8 cellular contexts compared by ENCODE assay signal in genomic region chr22:38272373-38273134, GRCh38. TPM values are rescaled to one million over a fixed set of nuclear protein-coding genes. Genes with fewer than 3 reads are reported as not detected.
DNase-seq lines count a peak whose midpoint lies in the region; ATAC-seq and TF ChIP-seq lines count a peak whose summit lies in the region.

TMEM184B (minus strand) TSS chr22:38273010; CDS start chr22:38247961, 25,049 bp downstream.

- 0 to 1% (median 0%) methylated on average over 14 to 97 of the region's 97 CpGs for WGBS in spleen, 5 donors

- TF ChIP-seq POLR2A in spleen (IDR thresholded peaks at IDR 0.05) = peak in 1 of 3 donors; percentile 57

- no peaks in the 10 kb centered on the region for H3K36me3 ChIP-seq in GM23338 (ENCODE audit: insufficient read depth)
- H3K36me3 ChIP-seq in spleen = no peaks in the 10 kb centered on the region

- no peak for TF ChIP-seq CTCF in GM23338 (conservative IDR thresholded peaks at IDR 0.05; ENCODE audit: low read depth in 2 of 2)
- TF ChIP-seq CTCF in cardiac fibroblast (IDR thresholded peaks at IDR 0.05; ENCODE audit: low read depth, low read length) = no peak
- no peak for TF ChIP-seq CTCF in spleen (IDR thresholded peaks at IDR 0.05 in 8 of 11, conservative IDR thresholded peaks at IDR 0.05 in 3 of 11)

- H3K4me2 ChIP-seq in GM23338 = peak within 1 kb of the TSS; percentile 95

- H3K4me3 ChIP-seq in GM23338 = peak within 1 kb of the TSS; percentile 75
- peak within 1 kb of the TSS; percentile 95 to 96 for H3K4me3 ChIP-seq in cardiac fibroblast (replicated peaks in 1 of 2; ENCODE audit: low read depth in 2 of 2, low read length in 2 of 2)
- H3K4me3 ChIP-seq in spleen = peak within 1 kb of the TSS; percentile 71 to 97 (median 85)

- H3K9me2 ChIP-seq in GM23338 (ENCODE audit: insufficient read depth) = no peaks in the 10 kb centered on the region

- intact Hi-C loops in spleen (cut with DNase I; ENCODE audit: low total_unique reads) = no loop called here

- H3K27ac Mint-ChIP-seq in GM23338 = peak within 1 kb of the TSS; percentile 67; the same call in 1 of the 2 replicates

- DNase-seq in EL = peak; percentile 74
- DNase-seq in GM23338 (ENCODE audit: low spot score) = peak; percentile 82
- DNase-seq in NCI-H1092 treated with DMSO at 0.1 percent for 48 hours (lab: John Stamatoyannopoulos, UW) = peak; percentile 60
- DNase-seq in activated CD4-positive, CD25-positive, alpha-beta regulatory T cell (lab: John Stamatoyannopoulos, UW) = peak; percentile 49 to 73 (median 62)
- peak; percentile 64 to 78 for DNase-seq in cardiac fibroblast (ENCODE audit: low read depth in 2 of 2)
- DNase-seq in inferior parietal cortex (ENCODE audit: extremely low spot score) = peak; percentile 74
- DNase-seq in spleen = peak; percentile 94

- H3K27me3 ChIP-seq in GM23338 (ENCODE audit: insufficient read depth) (peaks cover 9% of the 10 kb centered on the region; the same call in 1 of the 2 replicates), spleen (replicated peaks in 1 of 7) (no peaks in the 10 kb centered on the region)

- peak within 1 kb of the TSS; percentile 100 for H2AFZ ChIP-seq in GM23338

- H3F3A ChIP-seq in GM23338 (replicated peaks; ENCODE audit: low read depth) = peaks cover 15% of the 10 kb centered on the region

- no peaks in the 10 kb centered on the region for H3K9me3 ChIP-seq in spleen

- H3K79me2 ChIP-seq in GM23338 (replicated peaks; ENCODE audit: insufficient read depth) = peaks cover 50% of the 10 kb centered on the region

- peaks cover 40% of the 10 kb centered on the region for H3K4me1 Mint-ChIP-seq in GM23338

- 0 out of 3 replicates have a peak, but pooled peaks cover 2% of the 10 kb centered on the region for H3K36me3 Mint-ChIP-seq in GM23338 (ENCODE audit: low read depth)

- ATAC-seq in GM23338 = peak; percentile 75
- ATAC-seq in HG03139 (IDR thresholded peaks at IDR 0.05; ENCODE audit: unreplicated experiment) = no peak

- peak within 1 kb of the TSS; percentile 92 for H3K4me3 Mint-ChIP-seq in GM23338

- H3K4me1 ChIP-seq in GM23338 (ENCODE audit: insufficient read depth) = peaks cover 18% of the 10 kb centered on the region
- H3K4me1 ChIP-seq in spleen = peaks cover 16 to 59% (median 45%) of the 10 kb centered on the region in 6 donors

- peaks cover 38% of the 10 kb centered on the region for H4K20me1 ChIP-seq in GM23338 (replicated peaks; ENCODE audit: insufficient read depth)

- H3K9me3 Mint-ChIP-seq in GM23338 = no peaks in the 10 kb centered on the region

- H3K27ac ChIP-seq in GM23338 (ENCODE audit: low read depth) (no peak within 1 kb of the TSS), spleen (peak within 1 kb of the TSS; percentile 87 to 95 (median 90))

- peaks cover 27% of the 10 kb centered on the region for H3K27me3 Mint-ChIP-seq in GM23338 (ENCODE audit: insufficient read depth, low read depth, poor library complexity)

TF ChIP-seq in GM23338, 12 proteins besides CTCF, POLR2A, EP300 and RAD21:
- TF ChIP-seq ETS1 (IDR thresholded peaks at IDR 0.05) = no peak
- TF ChIP-seq POLR2AphosphoS5 (IDR thresholded peaks at IDR 0.05; ENCODE audit: low read depth) = peak; percentile 40; the same call in 1 of the 2 replicates

RNA-seq across cellular contexts. Expression of gene TMEM184B, which starts in this region (rescaled TPM):
- 76.5 and 95.1 TPM in 2 replicates for total RNA-seq in GM23338 (2014; rRNA removed; shearing (Covaris generic))
- 40.7 and 42.2 TPM in 2 replicates for polyA plus RNA-seq in GM23338 (2016; fragmentation: Nextera tagmentation; extraction: Ambion mirVana)
- total RNA-seq in spleen = 100 to 1,000 TPM in 1 of 7 donors, 10 to 100 TPM in 6; 37.1 to 105 (median 65.6) TPM
- polyA plus RNA-seq in spleen = 10 to 100 TPM in 1 of 3 donors, 1 to 10 TPM in 2; 5.0 to 18.3 (median 7.9) TPM
